Comparison of ENCODE assay signal across 8 cellular contexts in the genomic region with DNA sequence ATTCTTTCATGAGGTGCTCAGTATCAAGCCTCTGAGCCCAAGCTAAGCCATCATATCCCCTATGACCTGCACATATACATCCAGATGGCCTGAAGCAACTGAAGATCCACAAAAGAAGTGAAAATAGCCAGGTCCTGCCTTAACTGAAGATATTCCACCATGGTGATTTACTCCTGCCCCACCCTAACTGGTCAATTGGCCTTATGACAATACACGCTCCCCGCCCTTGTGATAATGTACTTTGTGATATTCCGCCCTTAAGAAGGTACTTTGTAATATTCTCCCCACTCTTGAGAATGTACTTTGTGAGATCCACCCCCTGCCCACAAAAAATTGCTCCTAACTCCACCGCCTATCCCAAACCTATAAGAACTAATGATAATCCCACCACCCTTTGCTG. TPM values are rescaled to one million over a fixed set of nuclear protein-coding genes. Genes with fewer than 3 reads are reported as not detected.
DNase-seq lines count a peak whose midpoint lies in the region; ATAC-seq, FAIRE-seq and TF ChIP-seq lines count a peak whose summit lies in the region.
"Not testable (repeated sequence)": the region's sequence is repeated elsewhere in the genome, so short reads cannot be mapped to it uniquely, and the experiment has no call there.

No MANE protein-coding gene starts in this region.

- H3K36me3 Mint-ChIP-seq in CD4-positive, alpha-beta T cell (ENCODE audit: low read depth); activated T-cell treated with anti-CD3 and anti-CD28 coated beads, Interleukin-2, amount 50 U/mL, for 4 hours (ENCODE audit: insufficient read depth); brain: not testable (repeated sequence)
- peaks cover 0 to 11% (median 0%) of the 10 kb centered on the region in 3 donors for H3K36me3 Mint-ChIP-seq in naive thymus-derived CD8-positive, alpha-beta T cell

- not testable (repeated sequence) for H3K27ac ChIP-seq in CD4-positive, alpha-beta T cell (ENCODE audit: low read depth, low read length); HUES6 (ENCODE audit: low read depth, low read length); SK-N-SH (ENCODE audit: low read depth in 2 of 2, low read length in 1 of 2); hepatocyte; small intestine (ENCODE audit: low read depth in 1 of 2, low read length in 1 of 2)

- POLR2A ChIA-PET in CD4-positive, alpha-beta T cell (lab: Charles Lee): interaction anchor here (2.1 kb wide), 1 partner anchor 99 kb away, joined by 7 read pairs; no protein-coding TSS in a partner anchor
- POLR2A ChIA-PET in SK-N-SH (lab: Yijun Ruan, JAX); naive thymus-derived CD8-positive, alpha-beta T cell (lab: Charles Lee): not testable (repeated sequence)

- not testable (repeated sequence) for TF ChIP-seq EP300 in SK-N-SH (IDR thresholded peaks at IDR 0.05; ENCODE audit: borderline replicate concordance in 1 of 2, low read depth in 1 of 2, low read length in 1 of 2)

- H3K9me2 ChIP-seq in SK-N-SH; hepatocyte (replicated peaks; ENCODE audit: insufficient read depth): not testable (repeated sequence)

- peak overlapping the region; percentile 89 for H3K4me3 Mint-ChIP-seq in CD4-positive, alpha-beta T cell
- peak overlapping the region; percentile 90 for H3K4me3 Mint-ChIP-seq in activated T-cell treated with anti-CD3 and anti-CD28 coated beads, Interleukin-2, amount 50 U/mL, for 4 hours
- H3K4me3 Mint-ChIP-seq in brain: peak overlapping the region; percentile 88 to 95 (median 91)
- peak overlapping the region; percentile 58 to 87 (median 82) for H3K4me3 Mint-ChIP-seq in naive thymus-derived CD8-positive, alpha-beta T cell

- H3K9me3 ChIP-seq in CD4-positive, alpha-beta T cell (ENCODE audit: control insufficient read depth, low read length); HUES6 (ENCODE audit: control insufficient read depth, insufficient read depth, low read depth, low read length); SK-N-SH; hepatocyte (ENCODE audit: low read depth); small intestine (ENCODE audit: control insufficient read depth, low read depth): not testable (repeated sequence)

- H3K4me1 ChIP-seq in HUES6 (ENCODE audit: control insufficient read depth, insufficient read depth, low read length): peaks cover 10% of the 10 kb centered on the region; the same call in 1 of the 2 replicates
- H3K4me1 ChIP-seq in SK-N-SH (ENCODE audit: control insufficient read depth in 1 of 2, insufficient read depth in 2 of 2, low read depth in 1 of 2, low read length in 1 of 2): peaks cover 0 to 11% of the 10 kb centered on the region in 2 experiments; a peak in 1 of 4 replicates
- H3K4me1 ChIP-seq in hepatocyte (ENCODE audit: insufficient read depth): peaks cover 10% of the 10 kb centered on the region
- not testable (repeated sequence) for H3K4me1 ChIP-seq in small intestine (ENCODE audit: control insufficient read depth in 2 of 2, insufficient read depth in 1 of 2, low read depth in 1 of 2, low read length in 1 of 2)

- H3K79me2 ChIP-seq in SK-N-SH (ENCODE audit: insufficient read depth) (peaks cover 55% of the 10 kb centered on the region), hepatocyte (peaks cover 49% of the 10 kb centered on the region)

- TF ChIP-seq CTCF in CD4-positive, alpha-beta T cell (IDR thresholded peaks at IDR 0.05); SK-N-SH (IDR thresholded peaks at IDR 0.05); brain (conservative IDR thresholded peaks at IDR 0.05); hepatocyte (IDR thresholded peaks at IDR 0.05; ENCODE audit: poor library complexity): not testable (repeated sequence)

- H3K27me3 ChIP-seq in CD4-positive, alpha-beta T cell (ENCODE audit: control insufficient read depth, insufficient read depth, low read length); HUES6 (ENCODE audit: control insufficient read depth, insufficient read depth, low read length); SK-N-SH (ENCODE audit: insufficient read depth); hepatocyte; small intestine (ENCODE audit: control insufficient read depth in 2 of 2, insufficient read depth in 2 of 2, low read length in 2 of 2): not testable (repeated sequence)

- H3F3A ChIP-seq in SK-N-SH (replicated peaks; ENCODE audit: insufficient read depth): not testable (repeated sequence)

- 98% methylated on average over 4 of the region's 4 CpGs for WGBS in SK-N-SH (ENCODE audit: low lambda C conversion rate)
- WGBS in hepatocyte (ENCODE audit: low lambda C conversion rate, missing lambda C conversion rate): 94% methylated on average over 4 of the region's 4 CpGs
- WGBS in small intestine, 3 donors: 54 to 77% (median 69%) methylated on average over 4 of the region's 4 CpGs

- H3K9ac ChIP-seq in HUES6 (ENCODE audit: low read length); SK-N-SH: not testable (repeated sequence)

- H3K36me3 ChIP-seq in HUES6 (ENCODE audit: control insufficient read depth, insufficient read depth, low read length); SK-N-SH (replicated peaks in 1 of 2; ENCODE audit: control insufficient read depth in 1 of 2, insufficient read depth in 2 of 2, low read length in 1 of 2); hepatocyte (replicated peaks; ENCODE audit: insufficient read depth, low read depth); small intestine (ENCODE audit: control insufficient read depth in 2 of 2, insufficient read depth in 2 of 2, low read length in 2 of 2): not testable (repeated sequence)

- not testable (repeated sequence) for H4K20me1 ChIP-seq in SK-N-SH (ENCODE audit: insufficient read depth); hepatocyte (ENCODE audit: insufficient read depth, poor library complexity, severe bottlenecking)

- not testable (repeated sequence) for TF ChIP-seq RAD21 in SK-N-SH (IDR thresholded peaks at IDR 0.05; ENCODE audit: low read length)

- H3K4me2 ChIP-seq in SK-N-SH (peak overlapping the region; percentile 90; the same call in 1 of the 2 replicates), hepatocyte (peak overlapping the region; percentile 92)

- intact Hi-C loops in CD4-positive, alpha-beta T cell (cut with DNase I, micrococcal nuclease): loop anchor here in 1 of 2 experiments (10.0 kb wide), 2 partner anchors 465 to 495 kb away; a partner anchor contains a TSS

- CTCF ChIA-PET in CD4-positive, alpha-beta T cell (lab: Charles Lee): not testable (repeated sequence)
- CTCF ChIA-PET in SK-N-SH (lab: Yijun Ruan, JAX): interaction anchor here (2.8 kb wide), 1 partner anchor 28 kb away, joined by 26 read pairs; no protein-coding TSS in a partner anchor

- H2AFZ ChIP-seq in SK-N-SH (ENCODE audit: low read depth); hepatocyte: not testable (repeated sequence)

- not testable (repeated sequence) for FAIRE-seq in small intestine (lab: Jason Lieb, UNC)

- H3K9me3 Mint-ChIP-seq in CD4-positive, alpha-beta T cell; activated T-cell treated with anti-CD3 and anti-CD28 coated beads, Interleukin-2, amount 50 U/mL, for 4 hours; brain; naive thymus-derived CD8-positive, alpha-beta T cell: not testable (repeated sequence)

- not testable (repeated sequence) for ATAC-seq in CD4-positive, alpha-beta T cell (ENCODE audit: poor library complexity); activated T-cell treated with anti-CD3 and anti-CD28 coated beads, Interleukin-2, amount 50 U/mL, for 4 hours; naive thymus-derived CD8-positive, alpha-beta T cell

- peaks cover 43% of the 10 kb centered on the region for H3K4me1 Mint-ChIP-seq in CD4-positive, alpha-beta T cell (ENCODE audit: low read depth)
- peaks cover 21% of the 10 kb centered on the region for H3K4me1 Mint-ChIP-seq in activated T-cell treated with anti-CD3 and anti-CD28 coated beads, Interleukin-2, amount 50 U/mL, for 4 hours (ENCODE audit: low read depth)
- peaks cover 31% of the 10 kb centered on the region for H3K4me1 Mint-ChIP-seq in brain
- peaks cover 21 to 37% (median 27%) of the 10 kb centered on the region in 4 donors for H3K4me1 Mint-ChIP-seq in naive thymus-derived CD8-positive, alpha-beta T cell

- not testable (repeated sequence) for DNase-seq in CD4-positive, alpha-beta T cell; SK-N-SH; activated T-cell treated with anti-CD3 and anti-CD28 coated beads, Interleukin-2, amount 50 U/mL, for 4 hours; hepatocyte (ENCODE audit: low spot score); naive thymus-derived CD8-positive, alpha-beta T cell
- peak; percentile 44 for DNase-seq in small intestine

- peak overlapping the region; percentile 99 for H3K4me3 ChIP-seq in HUES6 (ENCODE audit: low read depth, low read length)
- not testable (repeated sequence) for H3K4me3 ChIP-seq in SK-N-SH (ENCODE audit: low read depth in 2 of 2, low read length in 1 of 2); hepatocyte; small intestine (ENCODE audit: low read depth in 1 of 2, low read length in 2 of 2)

- not testable (repeated sequence) for H3K27me3 Mint-ChIP-seq in CD4-positive, alpha-beta T cell; activated T-cell treated with anti-CD3 and anti-CD28 coated beads, Interleukin-2, amount 50 U/mL, for 4 hours (ENCODE audit: low read depth); brain; naive thymus-derived CD8-positive, alpha-beta T cell

- H3K27ac Mint-ChIP-seq in CD4-positive, alpha-beta T cell: peak overlapping the region; percentile 76
- H3K27ac Mint-ChIP-seq in brain: peak overlapping the region in 4 of 5 experiments; percentile 5 to 41 (median 9)
- H3K27ac Mint-ChIP-seq in naive thymus-derived CD8-positive, alpha-beta T cell: peak overlapping the region in 6 of 10 donors; percentile 8 to 77 (median 60)

RNA-seq across cellular contexts. Expression of a gene that starts 1.7 kb away (rescaled TPM):
- total RNA-seq in CD4-positive, alpha-beta T cell: 10 to 100 TPM; 20.6 to 24.0 TPM
- polyA plus RNA-seq in SK-N-SH (2012; rRNA removed): 35.5 and 38.2 TPM in 2 replicates
- 29.5 and 29.9 TPM in 2 replicates for polyA plus RNA-seq in SK-N-SH (2012; cell fraction: cytosol; rRNA removed)
- polyA plus RNA-seq in SK-N-SH (2012; cell fraction: nucleus; rRNA removed): 71.0 and 76.7 TPM in 2 replicates
- 10 to 100 TPM; 84.7 to 99.7 (median 92.8) TPM for total RNA-seq in activated T-cell treated with anti-CD3 and anti-CD28 coated beads, Interleukin-2, amount 50 U/mL, for 4 hours
- polyA plus RNA-seq in brain (ENCODE audit: insufficient read depth, low read depth, low replicate concordance): 44.8 TPM
- total RNA-seq in hepatocyte: 35.3 and 47.9 TPM in 2 replicates
- 39.5 and 43.0 TPM in 2 replicates for polyA plus RNA-seq in hepatocyte
- 10 to 100 TPM; 44.9 to 47.4 TPM for total RNA-seq in naive thymus-derived CD8-positive, alpha-beta T cell
- 10 to 100 TPM; 13.2 to 22.5 (median 19.5) TPM for polyA plus RNA-seq in naive thymus-derived CD8-positive, alpha-beta T cell
- 10 to 100 TPM; 37.8 to 52.6 (median 42.7) TPM for polyA plus RNA-seq in small intestine

Comparison
In these comparisons a context has a peak if more than half of its experiments do, and no peak if none do; other contexts are left out.
1. H3K27ac Mint-ChIP-seq: peak in every context shown above with its lines; median percentile 76 in CD4-positive, alpha-beta T cell; 60 in naive thymus-derived CD8-positive, alpha-beta T cell; 9 in brain.